In genomic region chr2:157264099-157264498, GRCh38 we compare ENCODE assay signal across 19 cellular contexts. TPM values are rescaled to one million over a fixed set of nuclear protein-coding genes. Genes with fewer than 3 reads are reported as not detected.
DNase-seq lines count a peak whose midpoint lies in the region; ATAC-seq and TF ChIP-seq lines count a peak whose summit lies in the region.
"Had no signal": no experiment of that assay in that cellular context is flagged by ENCODE, and none has a peak within 500 bp of the region (broad histone marks: within the 10 kb centered on the region; RNA-seq: fewer than 3 reads in every experiment).

No MANE protein-coding gene starts in this region.

- no peaks in the 10 kb centered on the region for H3K36me3 ChIP-seq in lower lobe of right lung
- H3K36me3 ChIP-seq in thyroid gland = no peaks in the 10 kb centered on the region
- H3K36me3 ChIP-seq: left lung, ovary had no signal

- H3K27me3 ChIP-seq in lower lobe of right lung (ENCODE audit: low read depth) = no peaks in the 10 kb centered on the region
- H3K27me3 ChIP-seq in thyroid gland = no peaks in the 10 kb centered on the region
- H3K27me3 ChIP-seq: left lung, ovary had no signal

- intact Hi-C loops in lower lobe of right lung (cut with DNase I) = no loop called here
- intact Hi-C loops in thyroid gland (cut with DNase I) = no loop called here

- DNase-seq in AG10803 (ENCODE audit: low read depth) = peak; percentile 77
- DNase-seq in LHCN-M2 (ENCODE audit: low read depth) = peak; percentile 30
- peak; percentile 46 to 61 for DNase-seq in cardiac fibroblast (ENCODE audit: low read depth in 2 of 2)
- DNase-seq in lower lobe of right lung = no peak
- DNase-seq in thyroid gland = no peak
- no peak for DNase-seq in amygdala (lab: John Stamatoyannopoulos, UW)
- DNase-seq in HuH-7 (ENCODE audit: low spot score) = no peak
- DNase-seq: activated gamma-delta T cell treated with Interleukin-2 at 50 U/mL for 16 hours; GOT3; Karpas-422; left lung; NCI-H2227 treated with DMSO at 0.1 percent for 48 hours; ovary; stimulated activated CD4-positive, alpha-beta T cell treated with anti-CD3 and anti-CD28 coated beads, Interleukin-4, amount 100 ng/mL, for 4 hours had no signal

- peaks cover 7% of the 10 kb centered on the region for H3K4me1 ChIP-seq in lower lobe of right lung
- H3K4me1 ChIP-seq in thyroid gland = no peaks in the 10 kb centered on the region
- H3K4me1 ChIP-seq: left lung had no signal

- H3K9me3 ChIP-seq in lower lobe of right lung = no peaks in the 10 kb centered on the region
- no peaks in the 10 kb centered on the region for H3K9me3 ChIP-seq in thyroid gland
- H3K9me3 ChIP-seq: left lung, ovary had no signal

- H3K4me3 ChIP-seq in AG10803 (ENCODE audit: low read length) (peak overlapping the region; percentile 16; the same call in 1 of the 2 replicates), cardiac fibroblast (replicated peaks in 1 of 2; ENCODE audit: low read depth in 2 of 2, low read length in 2 of 2) (no peak overlapping the region), lower lobe of right lung (no peak overlapping the region), thyroid gland (replicated peaks in 1 of 3) (no peak overlapping the region)
- H3K4me3 ChIP-seq: GM12878, left lung, ovary had no signal

- TF ChIP-seq CTCF in AG10803 (conservative IDR thresholded peaks at IDR 0.05; ENCODE audit: low read length) (no peak), cardiac fibroblast (IDR thresholded peaks at IDR 0.05; ENCODE audit: low read depth, low read length) (no peak), lower lobe of right lung (IDR thresholded peaks at IDR 0.05) (no peak), thyroid gland (IDR thresholded peaks at IDR 0.05) (no peak)

- TF ChIP-seq POLR2A in thyroid gland (IDR thresholded peaks at IDR 0.05) = no peak

- H3K27ac ChIP-seq in lower lobe of right lung (peak overlapping the region; percentile 24), thyroid gland (no peak overlapping the region)
- H3K27ac ChIP-seq: C4-2B, left lung, ovary had no signal

- 58 to 68% methylated on average over 3 of the region's 3 CpGs for WGBS in thyroid gland, 2 donors

- no peak for ATAC-seq in lower lobe of right lung
- ATAC-seq in activated CD4-positive, CD25-positive, alpha-beta regulatory T cell treated with anti-CD3 and anti-CD28 coated beads, Interleukin-2, amount 50 U/mL, for 24 hours = no peak
- ATAC-seq: GM12878, left lung had no signal

RNA-seq across cellular contexts. Expression of gene GALNT5, which starts 6.6 kb away (rescaled TPM):
- total RNA-seq in LHCN-M2 (2014; rRNA removed) (70.6 and 71.7 TPM in 2 replicates), lower lobe of right lung (33.9 TPM), thyroid gland (under 1 TPM in 2 of 4 donors, not detected in 2; 0.13 to 0.49 TPM)
- 28.1 TPM for polyA plus RNA-seq in LHCN-M2 (2012)
- total RNA-seq: dermis microvascular lymphatic vessel endothelial cell; T-helper 2 cell treated with Interferon-gamma antibody and Interleukin-4, amounts not matched to agents 100 ng/mL and 5 ng/mL, for 36 hours had no signal

Comparison
In these comparisons a context has a peak if more than half of its experiments do, and no peak if none do; other contexts are left out.
1. DNase-seq: peak in AG10803 (single experiment), LHCN-M2 (single experiment) and cardiac fibroblast (2 of 2); none in lower lobe of right lung (single experiment), thyroid gland (0 of 2), amygdala (0 of 56) and HuH-7 (single experiment).
2. RNA of gene GALNT5, which starts 6.6 kb away (total RNA-seq): 70.6 to 71.7 TPM in LHCN-M2 and 33.9 TPM in lower lobe of right lung (single experiment); 0.13 to 0.49 TPM in thyroid gland; every median in the first group is over 10 times any median in the second.